In the genomic region with DNA sequence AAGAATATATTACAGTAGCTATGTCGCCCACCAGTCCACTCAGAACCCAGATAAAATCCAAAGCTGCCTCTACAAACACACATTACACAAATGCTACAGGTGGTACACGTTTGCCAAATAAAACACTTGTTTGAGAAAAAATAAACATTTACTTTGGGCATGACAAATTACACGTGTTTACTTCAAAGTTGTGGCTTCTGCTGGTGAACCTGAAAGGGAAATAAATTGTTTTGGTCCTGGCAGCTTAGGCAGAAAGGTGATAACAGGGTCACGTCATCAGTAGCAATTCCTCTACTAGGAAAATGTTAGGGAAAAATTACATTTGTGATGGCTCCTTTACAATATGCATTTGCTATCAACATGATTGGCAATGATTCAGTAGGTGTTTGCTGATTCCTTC, we compare ENCODE assay signal across 34 cellular contexts.
"Had no signal": no experiment of that assay in that cellular context is flagged by ENCODE, and none has a peak within 500 bp of the region (broad histone marks: within the 10 kb centered on the region; RNA-seq: fewer than 3 reads in every experiment).

No MANE protein-coding gene starts in this region.

- H3K4me3 Mint-ChIP-seq: activated CD4-positive, alpha-beta T cell treated with anti-CD3 and anti-CD28 coated beads, Interleukin-2, amount 10 ng/mL, durations not matched to agents 24 days and 14 days; activated CD8-positive, alpha-beta T cell treated with anti-CD3 and anti-CD28 coated beads for 36 hours; activated naive CD8-positive, alpha-beta T cell treated with anti-CD3 and anti-CD28 coated beads for 36 hours; activated T-cell treated with anti-CD3 and anti-CD28 coated beads, Interleukin-2, amount 50 U/mL, for 72 hours; activated T-helper 17 cell treated with anti-CD3 and anti-CD28 coated beads, Interleukin-2, amount 50 U/mL, for 72 hours; T-helper 1 cell treated with Interleukin-12 subunit alpha and Interleukin-12 subunit beta and Interleukin-4 antibody, amounts not matched to agents 30 μg/mL and 1 μg/mL, for 36 hours; T-helper 2 cell treated with Interferon-gamma antibody and Interleukin-4, amounts not matched to agents 5 μg/mL and 100 μg/mL, for 36 hours had no signal

- H3K4me1 Mint-ChIP-seq: activated CD4-positive, alpha-beta T cell treated with anti-CD3 and anti-CD28 coated beads, Interleukin-2, amount 10 ng/mL, durations not matched to agents 24 days and 14 days; activated naive CD8-positive, alpha-beta T cell treated with anti-CD3 and anti-CD28 coated beads for 36 hours; activated T-helper 17 cell treated with anti-CD3 and anti-CD28 coated beads, Interleukin-2, amount 50 U/mL, for 72 hours had no signal

- ATAC-seq: activated CD8-positive, alpha-beta T cell treated with anti-CD3 and anti-CD28 coated beads for 36 hours; activated T-cell treated with anti-CD3 and anti-CD28 coated beads, Interleukin-2, amount 50 U/mL, for 72 hours; activated T-helper 17 cell treated with anti-CD3 and anti-CD28 coated beads, Interleukin-2, amount 50 U/mL, for 72 hours had no signal

- H3K4me2 ChIP-seq: KMS-11, SK-N-SH had no signal

- H3K36me3 Mint-ChIP-seq: activated naive CD8-positive, alpha-beta T cell treated with anti-CD3 and anti-CD28 coated beads for 36 hours had no signal

- H3K27ac Mint-ChIP-seq: activated CD4-positive, alpha-beta T cell treated with anti-CD3 and anti-CD28 coated beads, Interleukin-2, amount 10 ng/mL, durations not matched to agents 24 days and 14 days; activated CD8-positive, alpha-beta T cell treated with anti-CD3 and anti-CD28 coated beads for 36 hours; activated naive CD8-positive, alpha-beta T cell treated with anti-CD3 and anti-CD28 coated beads for 36 hours; activated T-cell treated with anti-CD3 and anti-CD28 coated beads, Interleukin-2, amount 50 U/mL, for 72 hours; activated T-helper 17 cell treated with anti-CD3 and anti-CD28 coated beads, Interleukin-2, amount 50 U/mL, for 72 hours; T-helper 1 cell treated with Interleukin-12 subunit alpha and Interleukin-12 subunit beta and Interleukin-4 antibody, amounts not matched to agents 30 μg/mL and 1 μg/mL, for 36 hours; T-helper 2 cell treated with Interferon-gamma antibody and Interleukin-4, amounts not matched to agents 5 μg/mL and 100 μg/mL, for 36 hours had no signal

- FAIRE-seq: TTC549 had no signal

- H3K4me3 ChIP-seq: breast epithelium, Peyer's patch, SJSA1 had no signal

- H3K27me3 Mint-ChIP-seq: activated CD4-positive, alpha-beta T cell treated with anti-CD3 and anti-CD28 coated beads, Interleukin-2, amount 10 ng/mL, durations not matched to agents 24 days and 14 days; activated CD8-positive, alpha-beta T cell treated with anti-CD3 and anti-CD28 coated beads for 36 hours; activated naive CD8-positive, alpha-beta T cell treated with anti-CD3 and anti-CD28 coated beads for 36 hours; activated T-helper 17 cell treated with anti-CD3 and anti-CD28 coated beads, Interleukin-2, amount 50 U/mL, for 72 hours had no signal

- H3K9me3 ChIP-seq: breast epithelium, Peyer's patch, SJSA1, SK-N-SH had no signal

- H3K4me1 ChIP-seq: breast epithelium, Peyer's patch had no signal

- H3K36me3 ChIP-seq: breast epithelium, Peyer's patch, SJSA1 had no signal

- DNase-seq: activated CD4-positive, alpha-beta T cell treated with anti-CD3 and anti-CD28 coated beads, Interleukin-2, amount 10 ng/mL, durations not matched to agents 24 days and 14 days; activated CD4-positive, alpha-beta T cell treated with anti-CD3 and anti-CD28 coated beads, Interleukin-2, amount 50 U/mL, for 4 hours; activated CD8-positive, alpha-beta T cell treated with anti-CD3 and anti-CD28 coated beads for 36 hours; activated effector memory CD4-positive, alpha-beta T cell treated with anti-CD3 and anti-CD28 coated beads, Interleukin-2, amount 50 U/mL, for 16 hours; activated naive CD4-positive, alpha-beta T cell; activated naive CD4-positive, alpha-beta T cell treated with anti-CD3 and anti-CD28 coated beads, Interleukin-2, amount 50 U/mL, for 16 hours; activated naive CD8-positive, alpha-beta T cell treated with anti-CD3 and anti-CD28 coated beads for 36 hours; activated T-cell treated with anti-CD3 and anti-CD28 coated beads, Interleukin-2, amount 50 U/mL, for 1 hour; activated T-cell treated with anti-CD3 and anti-CD28 coated beads, Interleukin-2, amount 50 U/mL, for 72 hours; amniotic stem cell; aorta; caudate nucleus; cerebellar nuclear complex; NCI-H1048; NCI-H1105 treated with DMSO at 0.1 percent for 48 hours; NCI-H1436; NCI-H1694; NCI-H1930; NCI-H2081 treated with DMSO at 0.1 percent for 48 hours; NCI-H226; NCI-H446 treated with DMSO at 0.1 percent for 48 hours; NCI-H524; NCI-H69; Peyer's patch; RPMI8226; SHP77 treated with DMSO at 0.1 percent for 48 hours; SK-N-SH had no signal

- H3K27ac ChIP-seq: breast epithelium, KMS-11, Peyer's patch, SJSA1 had no signal

- H3K9ac ChIP-seq: KMS-11, SK-N-SH had no signal

- H3K9me3 Mint-ChIP-seq: activated CD4-positive, alpha-beta T cell treated with anti-CD3 and anti-CD28 coated beads, Interleukin-2, amount 10 ng/mL, durations not matched to agents 24 days and 14 days; activated CD8-positive, alpha-beta T cell treated with anti-CD3 and anti-CD28 coated beads for 36 hours; activated naive CD8-positive, alpha-beta T cell treated with anti-CD3 and anti-CD28 coated beads for 36 hours; activated T-cell treated with anti-CD3 and anti-CD28 coated beads, Interleukin-2, amount 50 U/mL, for 72 hours; activated T-helper 17 cell treated with anti-CD3 and anti-CD28 coated beads, Interleukin-2, amount 50 U/mL, for 72 hours; T-helper 1 cell treated with Interleukin-12 subunit alpha and Interleukin-12 subunit beta and Interleukin-4 antibody, amounts not matched to agents 30 μg/mL and 1 μg/mL, for 36 hours; T-helper 2 cell treated with Interferon-gamma antibody and Interleukin-4, amounts not matched to agents 5 μg/mL and 100 μg/mL, for 36 hours had no signal

- H3K27me3 ChIP-seq: breast epithelium, Peyer's patch, SJSA1 had no signal
